1 cellular context compared by ENCODE assay signal in genomic region chr14:23457587-23458445, GRCh38.
TF ChIP-seq lines count a peak whose summit lies in the region.

No MANE protein-coding gene starts in this region.

TF ChIP-seq in HepG2, 621 proteins besides CTCF, POLR2A, EP300 and RAD21 (continued from another document and continues in another):
- no peak for TF ChIP-seq PBX3 (CRISPR knock-in tag; IDR thresholded peaks at IDR 0.05; ENCODE audit: borderline replicate concordance)
- TF ChIP-seq CBX1 (IDR thresholded peaks at IDR 0.05; ENCODE audit: low read depth), result no peak
- peak; percentile 83; the same call in 1 of the 2 replicates for TF ChIP-seq HMG20B (CRISPR knock-in tag; conservative IDR thresholded peaks at IDR 0.05)
- TF ChIP-seq SMC3 (IDR thresholded peaks at IDR 0.05; ENCODE audit: low read length), result 0 out of 2 replicates have a peak, but pooled peaks have one; percentile 2
- no peak for TF ChIP-seq CHD2 (IDR thresholded peaks at IDR 0.05; ENCODE audit: low read depth, low read length)
- peak; percentile 57; the same call in 1 of the 2 replicates for TF ChIP-seq HDAC2 (CRISPR knock-in tag; IDR thresholded peaks at IDR 0.05)
- no peak for TF ChIP-seq PHB2 (IDR thresholded peaks at IDR 0.05; ENCODE audit: partially characterized antibody)
- peak; percentile 87 for TF ChIP-seq NCOR1 (IDR thresholded peaks at IDR 0.05; ENCODE audit: borderline replicate concordance, low read length)
- TF ChIP-seq TCF12 (IDR thresholded peaks at IDR 0.05), result no peak
- 0 out of 2 replicates have a peak, but pooled peaks have one; percentile 9 for TF ChIP-seq TCF12 (CRISPR knock-in tag; IDR thresholded peaks at IDR 0.05)
- peak; percentile 45; the same call in 1 of the 2 replicates for TF ChIP-seq KAT8 (CRISPR knock-in tag; IDR thresholded peaks at IDR 0.05)
- peak; percentile 79; the same call in 1 of the 2 replicates for TF ChIP-seq KDM1A (CRISPR knock-in tag; IDR thresholded peaks at IDR 0.05)
- TF ChIP-seq, protein P1, sequence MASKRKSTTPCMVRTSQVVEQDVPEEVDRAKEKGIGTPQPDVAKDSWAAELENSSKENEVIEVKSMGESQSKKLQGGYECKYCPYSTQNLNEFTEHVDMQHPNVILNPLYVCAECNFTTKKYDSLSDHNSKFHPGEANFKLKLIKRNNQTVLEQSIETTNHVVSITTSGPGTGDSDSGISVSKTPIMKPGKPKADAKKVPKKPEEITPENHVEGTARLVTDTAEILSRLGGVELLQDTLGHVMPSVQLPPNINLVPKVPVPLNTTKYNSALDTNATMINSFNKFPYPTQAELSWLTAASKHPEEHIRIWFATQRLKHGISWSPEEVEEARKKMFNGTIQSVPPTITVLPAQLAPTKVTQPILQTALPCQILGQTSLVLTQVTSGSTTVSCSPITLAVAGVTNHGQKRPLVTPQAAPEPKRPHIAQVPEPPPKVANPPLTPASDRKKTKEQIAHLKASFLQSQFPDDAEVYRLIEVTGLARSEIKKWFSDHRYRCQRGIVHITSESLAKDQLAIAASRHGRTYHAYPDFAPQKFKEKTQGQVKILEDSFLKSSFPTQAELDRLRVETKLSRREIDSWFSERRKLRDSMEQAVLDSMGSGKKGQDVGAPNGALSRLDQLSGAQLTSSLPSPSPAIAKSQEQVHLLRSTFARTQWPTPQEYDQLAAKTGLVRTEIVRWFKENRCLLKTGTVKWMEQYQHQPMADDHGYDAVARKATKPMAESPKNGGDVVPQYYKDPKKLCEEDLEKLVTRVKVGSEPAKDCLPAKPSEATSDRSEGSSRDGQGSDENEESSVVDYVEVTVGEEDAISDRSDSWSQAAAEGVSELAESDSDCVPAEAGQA (IDR thresholded peaks at IDR 0.05; ENCODE audit: low read depth), result no peak
- TF ChIP-seq, protein P1 (CRISPR knock-in tag; IDR thresholded peaks at IDR 0.05; ENCODE audit: borderline replicate concordance), result no peak
- TF ChIP-seq ESRRA (CRISPR knock-in tag; IDR thresholded peaks at IDR 0.05; ENCODE audit: low read depth), result peak; percentile 71
- peak; percentile 34; the same call in 1 of the 2 replicates for TF ChIP-seq ZMYM2 (CRISPR knock-in tag; IDR thresholded peaks at IDR 0.05)
- TF ChIP-seq ZNF253 (CRISPR knock-in tag; IDR thresholded peaks at IDR 0.05; ENCODE audit: borderline replicate concordance), result no peak
- TF ChIP-seq ZNF224 (CRISPR knock-in tag; IDR thresholded peaks at IDR 0.05), result 0 out of 2 replicates have a peak, but pooled peaks have one; percentile 39
- 0 out of 2 replicates have a peak, but pooled peaks have one; percentile 47 for TF ChIP-seq MIER2 (CRISPR knock-in tag; IDR thresholded peaks at IDR 0.05)
- 0 out of 2 replicates have a peak, but pooled peaks have one; percentile 13 for TF ChIP-seq CEBPG (CRISPR knock-in tag; IDR thresholded peaks at IDR 0.05)
- peak; percentile 76; the same call in 1 of the 2 replicates for TF ChIP-seq MIXL1 (CRISPR knock-in tag; IDR thresholded peaks at IDR 0.05)
- peak; percentile 39; the same call in 1 of the 2 replicates for TF ChIP-seq ZNF281 (CRISPR knock-in tag; IDR thresholded peaks at IDR 0.05; ENCODE audit: borderline replicate concordance)
- TF ChIP-seq SOX5 (CRISPR knock-in tag; IDR thresholded peaks at IDR 0.05; ENCODE audit: borderline replicate concordance), result peak; percentile 62; the same call in 1 of the 2 replicates
- TF ChIP-seq, protein P2, sequence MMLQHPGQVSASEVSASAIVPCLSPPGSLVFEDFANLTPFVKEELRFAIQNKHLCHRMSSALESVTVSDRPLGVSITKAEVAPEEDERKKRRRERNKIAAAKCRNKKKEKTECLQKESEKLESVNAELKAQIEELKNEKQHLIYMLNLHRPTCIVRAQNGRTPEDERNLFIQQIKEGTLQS (CRISPR knock-in tag; IDR thresholded peaks at IDR 0.05), result peak; percentile 98
- TF ChIP-seq ZNF691 (CRISPR knock-in tag; IDR thresholded peaks at IDR 0.05; ENCODE audit: borderline replicate concordance, low read depth), result no peak; the same call in 1 of the 2 replicates
- TF ChIP-seq ZNF605 (CRISPR knock-in tag; IDR thresholded peaks at IDR 0.05), result 0 out of 2 replicates have a peak, but pooled peaks have one; percentile 45
- TF ChIP-seq MIER3 (CRISPR knock-in tag; IDR thresholded peaks at IDR 0.05; ENCODE audit: borderline replicate concordance), result peak; percentile 40; the same call in 1 of the 2 replicates
- no peak for TF ChIP-seq MAFG (CRISPR knock-in tag; IDR thresholded peaks at IDR 0.05)
- no peak for TF ChIP-seq FOXO4 (CRISPR knock-in tag; conservative IDR thresholded peaks at IDR 0.05)
- no peak for TF ChIP-seq ZFP37 (CRISPR knock-in tag; IDR thresholded peaks at IDR 0.05; ENCODE audit: borderline replicate concordance)
- 0 out of 2 replicates have a peak, but pooled peaks have one; percentile 36 for TF ChIP-seq DNMT3B (CRISPR knock-in tag; conservative IDR thresholded peaks at IDR 0.05)
- TF ChIP-seq TAF15 (IDR thresholded peaks at IDR 0.05; ENCODE audit: low read depth, low read length, poor library complexity, severe bottlenecking), result no peak
- TF ChIP-seq KDM6A (CRISPR knock-in tag; IDR thresholded peaks at IDR 0.05; ENCODE audit: low read depth), result 0 out of 2 replicates have a peak, but pooled peaks have one; percentile 42
- peak; percentile 13; the same call in 1 of the 2 replicates for TF ChIP-seq FOXO1 (CRISPR knock-in tag; IDR thresholded peaks at IDR 0.05)
- no peak for TF ChIP-seq ZNF235 (CRISPR knock-in tag; IDR thresholded peaks at IDR 0.05; ENCODE audit: borderline replicate concordance)
- 0 out of 2 replicates have a peak, but pooled peaks have one; percentile 23 for TF ChIP-seq CBX5 (CRISPR knock-in tag; IDR thresholded peaks at IDR 0.05; ENCODE audit: borderline replicate concordance)
- peak; percentile 49; the same call in 1 of the 2 replicates for TF ChIP-seq ZNF136 (CRISPR knock-in tag; IDR thresholded peaks at IDR 0.05; ENCODE audit: low read depth)
- TF ChIP-seq HBP1 (CRISPR knock-in tag; IDR thresholded peaks at IDR 0.05; ENCODE audit: low read depth), result peak; percentile 57; the same call in 1 of the 2 replicates
- TF ChIP-seq SAP130 (CRISPR knock-in tag; IDR thresholded peaks at IDR 0.05; ENCODE audit: low read depth), result peak; percentile 59
- TF ChIP-seq HNF4A (CRISPR knock-in tag; IDR thresholded peaks at IDR 0.05), result peak; percentile 92
- TF ChIP-seq, protein P3, sequence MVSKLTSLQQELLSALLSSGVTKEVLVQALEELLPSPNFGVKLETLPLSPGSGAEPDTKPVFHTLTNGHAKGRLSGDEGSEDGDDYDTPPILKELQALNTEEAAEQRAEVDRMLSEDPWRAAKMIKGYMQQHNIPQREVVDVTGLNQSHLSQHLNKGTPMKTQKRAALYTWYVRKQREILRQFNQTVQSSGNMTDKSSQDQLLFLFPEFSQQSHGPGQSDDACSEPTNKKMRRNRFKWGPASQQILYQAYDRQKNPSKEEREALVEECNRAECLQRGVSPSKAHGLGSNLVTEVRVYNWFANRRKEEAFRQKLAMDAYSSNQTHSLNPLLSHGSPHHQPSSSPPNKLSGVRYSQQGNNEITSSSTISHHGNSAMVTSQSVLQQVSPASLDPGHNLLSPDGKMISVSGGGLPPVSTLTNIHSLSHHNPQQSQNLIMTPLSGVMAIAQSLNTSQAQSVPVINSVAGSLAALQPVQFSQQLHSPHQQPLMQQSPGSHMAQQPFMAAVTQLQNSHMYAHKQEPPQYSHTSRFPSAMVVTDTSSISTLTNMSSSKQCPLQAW (CRISPR knock-in tag; IDR thresholded peaks at IDR 0.05), result peak; percentile 32; the same call in 1 of the 2 replicates
- TF ChIP-seq ETV5 (CRISPR knock-in tag; IDR thresholded peaks at IDR 0.05; ENCODE audit: borderline replicate concordance), result peak; percentile 38; the same call in 1 of the 2 replicates
- TF ChIP-seq MEIS1 (CRISPR knock-in tag; IDR thresholded peaks at IDR 0.05; ENCODE audit: borderline replicate concordance), result 0 out of 2 replicates have a peak, but pooled peaks have one; percentile 41
- no peak for TF ChIP-seq ZNF333 (CRISPR knock-in tag; IDR thresholded peaks at IDR 0.05; ENCODE audit: borderline replicate concordance)
- peak; percentile 79 for TF ChIP-seq SMARCC2 (IDR thresholded peaks at IDR 0.05)
- TF ChIP-seq, protein P4, sequence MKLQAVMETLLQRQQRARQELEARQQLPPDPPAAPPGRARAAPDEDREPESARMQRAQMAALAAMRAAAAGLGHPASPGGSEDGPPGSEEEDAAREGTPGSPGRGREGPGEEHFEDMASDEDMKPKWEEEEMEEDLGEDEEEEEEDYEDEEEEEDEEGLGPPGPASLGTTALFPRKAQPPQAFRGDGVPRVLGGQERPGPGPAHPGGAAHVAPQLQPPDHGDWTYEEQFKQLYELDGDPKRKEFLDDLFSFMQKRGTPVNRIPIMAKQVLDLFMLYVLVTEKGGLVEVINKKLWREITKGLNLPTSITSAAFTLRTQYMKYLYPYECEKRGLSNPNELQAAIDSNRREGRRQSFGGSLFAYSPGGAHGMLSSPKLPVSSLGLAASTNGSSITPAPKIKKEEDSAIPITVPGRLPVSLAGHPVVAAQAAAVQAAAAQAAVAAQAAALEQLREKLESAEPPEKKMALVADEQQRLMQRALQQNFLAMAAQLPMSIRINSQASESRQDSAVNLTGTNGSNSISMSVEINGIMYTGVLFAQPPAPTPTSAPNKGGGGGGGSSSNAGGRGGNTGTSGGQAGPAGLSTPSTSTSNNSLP (IDR thresholded peaks at IDR 0.05; ENCODE audit: low read depth, low read length), result peak; percentile 96
- no peak for TF ChIP-seq ZNF430 (CRISPR knock-in tag; IDR thresholded peaks at IDR 0.05)
- peak; percentile 71 for TF ChIP-seq HMG20A (CRISPR knock-in tag; IDR thresholded peaks at IDR 0.05; ENCODE audit: borderline replicate concordance)
- peak; percentile 34; the same call in 1 of the 2 replicates for TF ChIP-seq FOXK1 (CRISPR knock-in tag; IDR thresholded peaks at IDR 0.05; ENCODE audit: borderline replicate concordance, low read depth)
